In genomic region chr9:33329117-33329563, GRCh38 we compare ENCODE assay signal across 10 cellular contexts. TPM values are rescaled to one million over a fixed set of nuclear protein-coding genes. Genes with fewer than 3 reads are reported as not detected.
A peak's percentile ranks its signal among the peaks of the same experiment; 100 is the strongest.
DNase-seq lines count a peak whose midpoint lies in the region; ATAC-seq, FAIRE-seq and TF ChIP-seq lines count a peak whose summit lies in the region.
"Had no signal": no experiment of that assay in that cellular context is flagged by ENCODE, and none has a peak within 500 bp of the region (broad histone marks: within the 10 kb centered on the region; RNA-seq: fewer than 3 reads in every experiment).

No MANE protein-coding gene starts in this region.

- CTCF ChIA-PET in HEK293T (lab: Yijun Ruan, JAX): no interaction called here

- POLR2A ChIA-PET in HEK293T (lab: Yijun Ruan, JAX): no interaction called here

- H3K9me3 ChIP-seq in astrocyte (ENCODE audit: insufficient read depth, low read depth, low read length) (no peaks in the 10 kb centered on the region), right cardiac atrium (ENCODE audit: control insufficient read depth, low read length) (no peaks in the 10 kb centered on the region), stomach (no peaks in the 10 kb centered on the region)

- H3K4me1 Mint-ChIP-seq in astrocyte (ENCODE audit: low read depth, unreplicated experiment) (no peaks in the 10 kb centered on the region), natural killer cell (no peaks in the 10 kb centered on the region)

- DNase-seq in HK-2 (ENCODE audit: unreplicated experiment) (peak; percentile 78), astrocyte (ENCODE audit: low read depth) (peak; percentile 95), right cardiac atrium (no peak), stomach (peak; percentile 82), natural killer cell (no peak), HEK293T (ENCODE audit: extremely low spot score) (no peak), DMS53 treated with DMSO at 0.1 percent for 48 hours (lab: John Stamatoyannopoulos, UW; ENCODE audit: unreplicated experiment) (no peak)
- DNase-seq: T-helper 1 cell had no signal

- H3K9ac ChIP-seq in astrocyte (ENCODE audit: low read length): peak overlapping the region; percentile 34

- H2AFZ ChIP-seq in astrocyte (ENCODE audit: low read depth, low read length): no peak overlapping the region

- no peaks in the 10 kb centered on the region for H4K20me1 ChIP-seq in astrocyte (ENCODE audit: insufficient read depth, low read length)

- H3K27ac ChIP-seq in astrocyte (ENCODE audit: low read depth, low read length): peak overlapping the region; percentile 80
- H3K27ac ChIP-seq in right cardiac atrium (ENCODE audit: low read length): peak overlapping the region; percentile 12
- H3K27ac ChIP-seq in stomach: peak overlapping the region; percentile 77 to 90 (median 85)

- H3K4me1 ChIP-seq in astrocyte (ENCODE audit: insufficient read depth, low read length): peaks cover 28% of the 10 kb centered on the region
- H3K4me1 ChIP-seq in right cardiac atrium (ENCODE audit: control insufficient read depth, insufficient read depth, low read length): no peaks in the 10 kb centered on the region
- H3K4me1 ChIP-seq in stomach: peaks cover 6 to 36% (median 21%) of the 10 kb centered on the region in 4 donors

- peak; percentile 26 for FAIRE-seq in astrocyte (lab: Jason Lieb, UNC)

- peak overlapping the region; percentile 38 for H3K4me2 ChIP-seq in astrocyte (ENCODE audit: low read length)

- H3K4me3 Mint-ChIP-seq in astrocyte (ENCODE audit: unreplicated experiment) (no peak overlapping the region), natural killer cell (no peak overlapping the region)

- peak; percentile 20 for TF ChIP-seq EP300 in stomach (IDR thresholded peaks at IDR 0.05)

- H3K27me3 ChIP-seq in astrocyte (ENCODE audit: insufficient read depth, low read length) (no peaks in the 10 kb centered on the region), right cardiac atrium (ENCODE audit: control insufficient read depth, insufficient read depth) (no peaks in the 10 kb centered on the region), stomach (no peaks in the 10 kb centered on the region)

- TF ChIP-seq POLR2A in stomach (IDR thresholded peaks at IDR 0.05): no peak

- no peaks in the 10 kb centered on the region for H3K79me2 ChIP-seq in astrocyte (ENCODE audit: insufficient read depth, low read length)

- H3K4me3 ChIP-seq in astrocyte (ENCODE audit: insufficient read depth, low read depth, low read length): no peak overlapping the region
- no peak overlapping the region for H3K4me3 ChIP-seq in right cardiac atrium (ENCODE audit: low read length)
- no peak overlapping the region for H3K4me3 ChIP-seq in stomach
- H3K4me3 ChIP-seq: skin epidermis had no signal

- peaks cover 30% of the 10 kb centered on the region for H3K36me3 Mint-ChIP-seq in astrocyte (ENCODE audit: low read depth, unreplicated experiment)
- H3K36me3 Mint-ChIP-seq in natural killer cell: peaks cover 36% of the 10 kb centered on the region

- 67% methylated on average over 4 of the region's 4 CpGs for WGBS in right cardiac atrium
- WGBS in stomach, 5 donors: 30 to 45% (median 34%) methylated on average over 4 of the region's 4 CpGs

- H3K27ac Mint-ChIP-seq in astrocyte (ENCODE audit: unreplicated experiment) (no peak overlapping the region), natural killer cell (peak overlapping the region in 1 of 2 donors; percentile 44)

- TF ChIP-seq CTCF in astrocyte (IDR thresholded peaks at IDR 0.05; ENCODE audit: insufficient read depth, low read depth, low read length) (no peak), stomach (IDR thresholded peaks at IDR 0.05) (no peak), natural killer cell (IDR thresholded peaks at IDR 0.05) (no peak)

- H3K9me3 Mint-ChIP-seq in astrocyte (ENCODE audit: unreplicated experiment) (no peaks in the 10 kb centered on the region), natural killer cell (no peaks in the 10 kb centered on the region)

- H3K36me3 ChIP-seq in astrocyte (ENCODE audit: insufficient read depth, low read length): peaks cover 18% of the 10 kb centered on the region
- H3K36me3 ChIP-seq in stomach: peaks cover 4 to 89% (median 70%) of the 10 kb centered on the region in 4 donors

- ATAC-seq in right cardiac atrium: peak; percentile 88 to 92
- ATAC-seq in natural killer cell: no peak
- ATAC-seq in HG02571 (IDR thresholded peaks at IDR 0.05; ENCODE audit: unreplicated experiment): no peak

- H3K27me3 Mint-ChIP-seq in astrocyte (ENCODE audit: low read depth, unreplicated experiment): no peaks in the 10 kb centered on the region
- H3K27me3 Mint-ChIP-seq in natural killer cell (ENCODE audit: low read depth in 2 of 2): no peaks in the 10 kb centered on the region

- intact Hi-C loops in right cardiac atrium (cut with DNase I) (no loop called here), stomach (cut with DNase I; ENCODE audit: low total_unique reads) (no loop called here), natural killer cell (cut with micrococcal nuclease) (no loop called here)

TF ChIP-seq in HEK293T, 16 proteins besides CTCF, POLR2A, EP300 and RAD21:
- TF ChIP-seq HDGF (IDR thresholded peaks at IDR 0.05; ENCODE audit: borderline replicate concordance) (no peak), TARDBP (IDR thresholded peaks at IDR 0.05) (no peak), FOXK2 (IDR thresholded peaks at IDR 0.05) (no peak), BHLHE40 (IDR thresholded peaks at IDR 0.05; ENCODE audit: borderline replicate concordance) (no peak), CTBP1 (IDR thresholded peaks at IDR 0.05; ENCODE audit: borderline replicate concordance) (no peak), SUZ12 (IDR thresholded peaks at IDR 0.05) (no peak), PKNOX1 (IDR thresholded peaks at IDR 0.05) (no peak), NFRKB (IDR thresholded peaks at IDR 0.05) (no peak), ELF4 (IDR thresholded peaks at IDR 0.05) (no peak), FOXM1 (IDR thresholded peaks at IDR 0.05; ENCODE audit: borderline replicate concordance) (no peak), LEF1 (IDR thresholded peaks at IDR 0.05; ENCODE audit: borderline replicate concordance) (no peak), FOXA1 (IDR thresholded peaks at IDR 0.05) (no peak), SP1 (IDR thresholded peaks at IDR 0.05) (no peak), ARNT (IDR thresholded peaks at IDR 0.05) (no peak), L3MBTL2 (conservative IDR thresholded peaks at IDR 0.05) (no peak), ZNF384 (IDR thresholded peaks at IDR 0.05) (no peak)

RNA-seq across cellular contexts. Expression of gene NFX1, which starts 38.8 kb away (rescaled TPM):
- 26.7 and 27.8 TPM in 2 replicates for total RNA-seq in astrocyte
- 10 to 100 TPM; 29.2 to 37.6 (median 31.1) TPM for total RNA-seq in right cardiac atrium
- 12.3 TPM for polyA plus RNA-seq in right cardiac atrium
- 10 to 100 TPM; 20.3 to 46.9 (median 36.4) TPM for total RNA-seq in stomach
- polyA plus RNA-seq in stomach: 10 to 100 TPM; 11.3 to 19.9 (median 13.3) TPM
- 10 to 100 TPM; 33.0 to 38.8 (median 38.5) TPM for total RNA-seq in natural killer cell

Comparison
In these comparisons a context has a peak if more than half of its experiments do, and no peak if none do; other contexts are left out.
1. DNase-seq: peak in HK-2 (single experiment), astrocyte (single experiment) and stomach (single experiment); none in right cardiac atrium (0 of 3), natural killer cell (single experiment), HEK293T (single experiment) and DMS53 treated with DMSO at 0.1 percent for 48 hours (single experiment).
2. H3K27ac ChIP-seq: peak in every context shown above with its lines; median percentile 85 in stomach; 80 in astrocyte; 12 in right cardiac atrium.
3. ATAC-seq: peak in right cardiac atrium (2 of 2); none in natural killer cell (0 of 3) and HG02571 (single experiment).